ENCODE assay signal across 12 cellular contexts in genomic region chr7:100367676-100368613, GRCh38. TPM values are rescaled to one million over a fixed set of nuclear protein-coding genes. Genes with fewer than 3 reads are reported as not detected.
DNase-seq lines count a peak whose midpoint lies in the region; ATAC-seq and TF ChIP-seq lines count a peak whose summit lies in the region.
"Had no signal": no experiment of that assay in that cellular context is flagged by ENCODE, and none has a peak within 500 bp of the region (broad histone marks: within the 10 kb centered on the region; RNA-seq: fewer than 3 reads in every experiment).

No MANE protein-coding gene starts in this region.

- no peak overlapping the region for H3K9ac ChIP-seq in OCI-LY1 (ENCODE audit: low read length)

- intact Hi-C loops in dorsolateral prefrontal cortex (cut with DNase I) (no loop called here), posterior vena cava (cut with DNase I) (no loop called here)

- H3K9me2 ChIP-seq in OCI-LY1 (ENCODE audit: low read depth, low read length): no peaks in the 10 kb centered on the region

- no peaks in the 10 kb centered on the region for H3K79me2 ChIP-seq in OCI-LY1 (ENCODE audit: insufficient read depth, low read length)

- no peak overlapping the region for H2AFZ ChIP-seq in OCI-LY1 (ENCODE audit: low read length)

- H3K4me1 ChIP-seq in OCI-LY1 (ENCODE audit: insufficient read depth, low read length, severe bottlenecking): peaks cover 65% of the 10 kb centered on the region

- TF ChIP-seq CTCF in GM12872 (IDR thresholded peaks at IDR 0.05; ENCODE audit: insufficient read depth, low read depth, low read length) (peak; percentile 18; the same call in 1 of the 3 replicates), OCI-LY1 (IDR thresholded peaks at IDR 0.05; ENCODE audit: low read length) (no peak), dorsolateral prefrontal cortex (IDR thresholded peaks at IDR 0.05 in 54 of 56, conservative IDR thresholded peaks at IDR 0.05 in 2 of 56; ENCODE audit: low read depth in 1 of 56, partially characterized antibody in 56 of 56) (no peak)

- H3K36me3 ChIP-seq in OCI-LY1 (ENCODE audit: insufficient read depth, low read length): peaks cover 25% of the 10 kb centered on the region

- H3K4me2 ChIP-seq in OCI-LY1 (ENCODE audit: low read length): no peak overlapping the region; the same call in 1 of the 2 replicates

- no peaks in the 10 kb centered on the region for H3K27me3 ChIP-seq in OCI-LY1 (ENCODE audit: insufficient read depth, low read length)
- no peaks in the 10 kb centered on the region for H3K27me3 ChIP-seq in dorsolateral prefrontal cortex

- H3K9me3 ChIP-seq in OCI-LY1 (ENCODE audit: low read length): no peaks in the 10 kb centered on the region

- H3F3A ChIP-seq in OCI-LY1 (ENCODE audit: insufficient read depth, low read length): peaks cover 11% of the 10 kb centered on the region; the same call in 1 of the 2 replicates

- peak overlapping the region; percentile 95 for H3K27ac ChIP-seq in OCI-LY1 (ENCODE audit: low read depth, low read length, poor library complexity, severe bottlenecking)
- peak overlapping the region in 54 of 59 donors; percentile 2 to 93 (median 66) for H3K27ac ChIP-seq in dorsolateral prefrontal cortex

- peak in 2 of 10 donors; percentile 34 to 85 for DNase-seq in dorsolateral prefrontal cortex
- peak; percentile 75 for DNase-seq in posterior vena cava (ENCODE audit: low spot score)
- no peak for DNase-seq in NCI-H2029 (lab: John Stamatoyannopoulos, UW)
- no peak for DNase-seq in NK-92 (lab: John Stamatoyannopoulos, UW; ENCODE audit: unreplicated experiment)
- DNase-seq: activated naive CD4-positive, alpha-beta T cell treated with anti-CD3 and anti-CD28 coated beads, Interleukin-2, amount 50 U/mL, for 16 hours; GOT3; NCI-H1417; occipital lobe had no signal

- ATAC-seq in HG02885 (IDR thresholded peaks at IDR 0.05; ENCODE audit: poor library complexity, unreplicated experiment) (no peak), GM18907 (IDR thresholded peaks at IDR 0.05; ENCODE audit: unreplicated experiment) (no peak)

- no peaks in the 10 kb centered on the region for H4K20me1 ChIP-seq in OCI-LY1 (ENCODE audit: insufficient read depth, low read length)

- no peak overlapping the region for H3K4me3 ChIP-seq in OCI-LY1 (ENCODE audit: low read depth, low read length, poor library complexity, severe bottlenecking)
- H3K4me3 ChIP-seq in dorsolateral prefrontal cortex: no peak overlapping the region

RNA-seq across cellular contexts. Expression of gene PILRA, which starts 5.3 kb away (rescaled TPM):
- total RNA-seq in dorsolateral prefrontal cortex (10 to 100 TPM in 107 of 120 experiments, 1 to 10 TPM in 13; 7.1 to 48.0 (median 17.7) TPM), posterior vena cava (10 to 100 TPM in 1 of 2 donors, 1 to 10 TPM in 1; 5.9 to 15.3 TPM)

RNA-seq across cellular contexts. Expression of gene PILRB, which starts 10.0 kb away (rescaled TPM):
- total RNA-seq in dorsolateral prefrontal cortex (100 to 1,000 TPM in 5 of 120 experiments, 10 to 100 TPM in 115; 29.6 to 137 (median 52.9) TPM), posterior vena cava (10 to 100 TPM; 17.7 to 32.5 TPM)
